10 cellular contexts compared by ENCODE assay signal in the genomic region with DNA sequence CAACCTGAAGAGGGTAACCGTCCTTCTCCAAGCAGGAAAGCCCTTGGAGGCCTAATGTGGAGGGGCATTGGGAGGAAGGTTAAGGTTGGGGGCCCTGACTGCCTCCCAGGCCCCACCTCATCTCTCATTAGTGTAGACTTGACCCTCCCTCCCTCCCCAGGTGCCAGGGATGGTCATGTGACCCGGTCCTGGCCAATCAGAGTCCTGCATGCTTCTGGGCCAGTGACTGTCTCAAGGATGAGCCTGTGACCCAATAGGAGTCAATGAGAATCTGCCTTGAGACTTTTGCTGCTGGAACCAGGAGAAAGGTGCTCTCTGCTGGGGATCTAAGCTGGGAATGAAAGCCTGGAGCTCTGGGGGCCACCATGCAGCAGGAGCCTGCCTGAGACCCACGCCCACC.
A peak's percentile ranks its signal among the peaks of the same experiment; 100 is the strongest.
DNase-seq lines count a peak whose midpoint lies in the region; ATAC-seq, FAIRE-seq and TF ChIP-seq lines count a peak whose summit lies in the region.
"Had no signal": no experiment of that assay in that cellular context is flagged by ENCODE, and none has a peak within 500 bp of the region (broad histone marks: within the 10 kb centered on the region; RNA-seq: fewer than 3 reads in every experiment).

No MANE protein-coding gene starts in this region.

- FAIRE-seq in GM18507 (lab: Jason Lieb, UNC), result peak; percentile 38
- peak; percentile 5 for FAIRE-seq in keratinocyte (lab: Jason Lieb, UNC)

- no peak overlapping the region for H3K27ac Mint-ChIP-seq in activated CD8-positive, alpha-beta T cell treated with anti-CD3 and anti-CD28 coated beads, Interleukin-2, amount 10 ng/mL, durations not matched to agents 7 days and 5 days
- no peak overlapping the region for H3K27ac Mint-ChIP-seq in activated T-helper 17 cell treated with anti-CD3 and anti-CD28 coated beads, Interleukin-2, amount 50 U/mL, for 72 hours

- peaks cover 73% of the 10 kb centered on the region for H3K79me2 ChIP-seq in keratinocyte (ENCODE audit: control insufficient read depth, insufficient read depth, low read length)

- peaks cover 2% of the 10 kb centered on the region for H3K9me1 ChIP-seq in keratinocyte (ENCODE audit: control insufficient read depth, extremely low read depth, insufficient read depth, low read length)

- no peak overlapping the region for H3K4me3 Mint-ChIP-seq in activated CD8-positive, alpha-beta T cell treated with anti-CD3 and anti-CD28 coated beads, Interleukin-2, amount 10 ng/mL, durations not matched to agents 7 days and 5 days
- no peak overlapping the region for H3K4me3 Mint-ChIP-seq in activated T-helper 17 cell treated with anti-CD3 and anti-CD28 coated beads, Interleukin-2, amount 50 U/mL, for 72 hours

- intact Hi-C loops in posterior vena cava (cut with DNase I), result no loop called here

- H3K9me3 Mint-ChIP-seq in activated CD8-positive, alpha-beta T cell treated with anti-CD3 and anti-CD28 coated beads, Interleukin-2, amount 10 ng/mL, durations not matched to agents 7 days and 5 days (ENCODE audit: insufficient read depth), result no peaks in the 10 kb centered on the region
- H3K9me3 Mint-ChIP-seq in activated T-helper 17 cell treated with anti-CD3 and anti-CD28 coated beads, Interleukin-2, amount 50 U/mL, for 72 hours, result no peaks in the 10 kb centered on the region

- no peaks in the 10 kb centered on the region for H3K27me3 Mint-ChIP-seq in activated CD8-positive, alpha-beta T cell treated with anti-CD3 and anti-CD28 coated beads, Interleukin-2, amount 10 ng/mL, durations not matched to agents 7 days and 5 days (ENCODE audit: low read depth)
- no peaks in the 10 kb centered on the region for H3K27me3 Mint-ChIP-seq in activated T-helper 17 cell treated with anti-CD3 and anti-CD28 coated beads, Interleukin-2, amount 50 U/mL, for 72 hours

- peaks cover 39% of the 10 kb centered on the region for H3K36me3 ChIP-seq in BLaER1
- H3K36me3 ChIP-seq in keratinocyte (ENCODE audit: control insufficient read depth in 2 of 2, extremely low read depth in 1 of 2, insufficient read depth in 2 of 2, low read length in 2 of 2), result peaks cover 21 to 22% of the 10 kb centered on the region in 2 experiments
- H3K36me3 ChIP-seq in MG63, result peaks cover 31% of the 10 kb centered on the region
- H3K36me3 ChIP-seq: colonic mucosa had no signal

- TF ChIP-seq CTCF in keratinocyte (optimal IDR thresholded peaks at IDR 0.05 in 1 of 3, IDR thresholded peaks at IDR 0.05 in 1 of 3, conservative IDR thresholded peaks at IDR 0.05 in 1 of 3; ENCODE audit: extremely low read depth in 1 of 3, insufficient read depth in 2 of 3, low read length in 3 of 3), result no peak

- peaks cover 100% of the 10 kb centered on the region for H3K4me1 ChIP-seq in BLaER1
- peaks cover 42% of the 10 kb centered on the region for H3K4me1 ChIP-seq in keratinocyte (ENCODE audit: control insufficient read depth, extremely low read depth, insufficient read depth, low read length)

- peaks cover 8% of the 10 kb centered on the region for H3K36me3 Mint-ChIP-seq in activated CD8-positive, alpha-beta T cell treated with anti-CD3 and anti-CD28 coated beads, Interleukin-2, amount 10 ng/mL, durations not matched to agents 7 days and 5 days (ENCODE audit: low read depth)
- H3K36me3 Mint-ChIP-seq in activated T-helper 17 cell treated with anti-CD3 and anti-CD28 coated beads, Interleukin-2, amount 50 U/mL, for 72 hours (ENCODE audit: low read depth), result peaks cover 9% of the 10 kb centered on the region

- H3K4me2 ChIP-seq in BLaER1 (peak overlapping the region; percentile 77), keratinocyte (ENCODE audit: control insufficient read depth, extremely low read depth, insufficient read depth, low read depth, low read length) (no peak overlapping the region)

- dilution Hi-C loops in keratinocyte (cut with MboI; ENCODE audit: extremely low pct_ligation_motif_present, low sequenced_read_pairs), result no loop called here

- no peaks in the 10 kb centered on the region for H3K9me3 ChIP-seq in BLaER1
- H3K9me3 ChIP-seq in keratinocyte (ENCODE audit: control insufficient read depth, low read depth, low read length), result no peaks in the 10 kb centered on the region
- no peaks in the 10 kb centered on the region for H3K9me3 ChIP-seq in MG63
- H3K9me3 ChIP-seq: colonic mucosa had no signal

- POLR2A ChIA-PET in activated CD8-positive, alpha-beta T cell treated with anti-CD3 and anti-CD28 coated beads, Interleukin-2, amount 10 ng/mL, durations not matched to agents 7 days and 5 days (lab: Charles Lee), result no interaction called here

- H2AFZ ChIP-seq in keratinocyte (ENCODE audit: control insufficient read depth, low read length), result no peak overlapping the region

- CTCF ChIA-PET in activated CD8-positive, alpha-beta T cell treated with anti-CD3 and anti-CD28 coated beads, Interleukin-2, amount 10 ng/mL, durations not matched to agents 7 days and 5 days (lab: Charles Lee), result no interaction called here

- peaks cover 100% of the 10 kb centered on the region for H4K20me1 ChIP-seq in BLaER1
- H4K20me1 ChIP-seq in keratinocyte (ENCODE audit: control insufficient read depth, extremely low read depth, insufficient read depth, low read length), result peaks cover 20% of the 10 kb centered on the region

- H3K9ac ChIP-seq in BLaER1 (no peak overlapping the region), keratinocyte (ENCODE audit: control insufficient read depth, extremely low read depth, insufficient read depth, low read length) (no peak overlapping the region)

- DNase-seq in GM18507 (ENCODE audit: extremely low spot score, insufficient read length, low read depth) (no peak), keratinocyte (ENCODE audit: low read depth, low spot score) (no peak), posterior vena cava (ENCODE audit: low spot score) (no peak), MG63 (no peak), foreskin melanocyte (no peak)
- peak; percentile 24 for DNase-seq in activated CD8-positive, alpha-beta T cell treated with anti-CD3 and anti-CD28 coated beads, Interleukin-2, amount 10 ng/mL, durations not matched to agents 7 days and 5 days
- DNase-seq: colonic mucosa, NCI-H2107 had no signal

- H3K4me1 Mint-ChIP-seq in activated CD8-positive, alpha-beta T cell treated with anti-CD3 and anti-CD28 coated beads, Interleukin-2, amount 10 ng/mL, durations not matched to agents 7 days and 5 days (ENCODE audit: low read depth), result peaks cover 41% of the 10 kb centered on the region
- peaks cover 29% of the 10 kb centered on the region for H3K4me1 Mint-ChIP-seq in activated T-helper 17 cell treated with anti-CD3 and anti-CD28 coated beads, Interleukin-2, amount 50 U/mL, for 72 hours

- H3K4me3 ChIP-seq in BLaER1, result no peak overlapping the region
- no peak overlapping the region for H3K4me3 ChIP-seq in keratinocyte (ENCODE audit: control insufficient read depth in 2 of 3, extremely low read depth in 1 of 3, insufficient read depth in 2 of 3, low read depth in 1 of 3, low read length in 3 of 3)
- no peak overlapping the region for H3K4me3 ChIP-seq in MG63
- H3K4me3 ChIP-seq: colonic mucosa had no signal

- no peaks in the 10 kb centered on the region for H3K27me3 ChIP-seq in BLaER1
- no peaks in the 10 kb centered on the region for H3K27me3 ChIP-seq in keratinocyte (ENCODE audit: control insufficient read depth, extremely low read depth, insufficient read depth, low read length)
- no peaks in the 10 kb centered on the region for H3K27me3 ChIP-seq in MG63
- H3K27me3 ChIP-seq: colonic mucosa had no signal

- ATAC-seq in activated CD8-positive, alpha-beta T cell treated with anti-CD3 and anti-CD28 coated beads, Interleukin-2, amount 10 ng/mL, durations not matched to agents 7 days and 5 days, result no peak
- ATAC-seq in activated T-helper 17 cell treated with anti-CD3 and anti-CD28 coated beads, Interleukin-2, amount 50 U/mL, for 72 hours (replicated peaks), result no peak

- peak overlapping the region; percentile 36; the same call in 1 of the 2 replicates for H3K27ac ChIP-seq in BLaER1
- peak overlapping the region; percentile 7 for H3K27ac ChIP-seq in keratinocyte (ENCODE audit: control insufficient read depth, insufficient read depth, low read length)
- H3K27ac ChIP-seq: colonic mucosa had no signal
